In genomic region chr4:113760094-113760851, GRCh38 we compare ENCODE assay signal across 8 cellular contexts. TPM values are rescaled to one million over a fixed set of nuclear protein-coding genes. Genes with fewer than 3 reads are reported as not detected.
DNase-seq lines count a peak whose midpoint lies in the region; ATAC-seq and TF ChIP-seq lines count a peak whose summit lies in the region.

No MANE protein-coding gene starts in this region.

- H3K27ac Mint-ChIP-seq in HFFc6 = peak overlapping the region; percentile 94
- H3K27ac Mint-ChIP-seq in brain = peak overlapping the region; percentile 91 to 99 (median 97)

- peak overlapping the region; percentile 95 to 97 (median 97) for H3K9ac ChIP-seq in skeletal muscle tissue (ENCODE audit: low read depth in 1 of 3, low read length in 3 of 3)

- H3K4me3 Mint-ChIP-seq in HFFc6 = peak overlapping the region; percentile 99
- H3K4me3 Mint-ChIP-seq in brain = peak overlapping the region; percentile 95 to 100 (median 97)

- H3K27me3 Mint-ChIP-seq in HFFc6 (ENCODE audit: insufficient read depth) = no peaks in the 10 kb centered on the region; the same call in 1 of the 2 replicates
- peaks cover 16% of the 10 kb centered on the region for H3K27me3 Mint-ChIP-seq in brain

- no peaks in the 10 kb centered on the region for H3K27me3 ChIP-seq in BE2C
- H3K27me3 ChIP-seq in skeletal muscle tissue (ENCODE audit: control insufficient read depth in 3 of 3, insufficient read depth in 3 of 3, low read length in 3 of 3) = no peaks in the 10 kb centered on the region

- H3K36me3 ChIP-seq in BE2C = no peaks in the 10 kb centered on the region
- H3K36me3 ChIP-seq in skeletal muscle tissue (ENCODE audit: control insufficient read depth in 3 of 3, insufficient read depth in 3 of 3, low read length in 3 of 3) = no peaks in the 10 kb centered on the region

- H3K9me3 ChIP-seq in BE2C (no peaks in the 10 kb centered on the region), skeletal muscle tissue (ENCODE audit: control insufficient read depth in 3 of 3, low read length in 3 of 3) (no peaks in the 10 kb centered on the region)

- TF ChIP-seq CTCF in BE2C (IDR thresholded peaks at IDR 0.05; ENCODE audit: low read depth, low read length) = no peak
- TF ChIP-seq CTCF in HFFc6 (IDR thresholded peaks at IDR 0.05) = no peak
- TF ChIP-seq CTCF in brain (conservative IDR thresholded peaks at IDR 0.05) = no peak

- H3K9me3 Mint-ChIP-seq in HFFc6 (no peaks in the 10 kb centered on the region), brain (peaks cover 0 to 4% (median 0%) of the 10 kb centered on the region in 5 experiments)

- H3K36me3 Mint-ChIP-seq in HFFc6 (ENCODE audit: low read depth) (peaks cover 15% of the 10 kb centered on the region), brain (peaks cover 9% of the 10 kb centered on the region)

- peak overlapping the region; percentile 97 for H3K27ac ChIP-seq in skeletal muscle tissue (ENCODE audit: low read depth, low read length)

- H3K4me3 ChIP-seq in BE2C (ENCODE audit: low read depth, low read length) (peak overlapping the region; percentile 88), skeletal muscle tissue (ENCODE audit: low read length in 3 of 3) (peak overlapping the region; percentile 82 to 97 (median 91))

- peaks cover 4% of the 10 kb centered on the region; the same call in 1 of the 2 replicates for H3K4me1 ChIP-seq in BE2C
- H3K4me1 ChIP-seq in skeletal muscle tissue (ENCODE audit: control insufficient read depth in 3 of 3, insufficient read depth in 3 of 3, low read length in 3 of 3) = peaks cover 0 to 20% (median 2%) of the 10 kb centered on the region in 3 donors

- ATAC-seq in HG02623 (IDR thresholded peaks at IDR 0.05; ENCODE audit: unreplicated experiment) (no peak), GM21786 (IDR thresholded peaks at IDR 0.05; ENCODE audit: unreplicated experiment) (no peak)

- DNase-seq in BE2C = peak; percentile 25
- DNase-seq in HFFc6 = peak; percentile 11
- DNase-seq in SKM-1 treated with dmso at 0.1 percent for 144 hours (lab: John Stamatoyannopoulos, UW; ENCODE audit: unreplicated experiment) = peak; percentile 15
- peak; percentile 19 for DNase-seq in iPS-NIHi7 (ENCODE audit: extremely low spot score)

- H3K4me1 Mint-ChIP-seq in HFFc6 (ENCODE audit: low read depth) (peaks cover 38% of the 10 kb centered on the region), brain (peaks cover 48% of the 10 kb centered on the region)

RNA-seq across cellular contexts. Expression of gene CAMK2D, which starts 1.3 kb away (rescaled TPM):
- 11.7 TPM for polyA plus RNA-seq in BE2C (2012; ENCODE audit: insufficient read depth, insufficient read length, low read depth)
- 100 to 1,000 TPM in 1 of 6 experiments, 10 to 100 TPM in 5; 83.7 to 102 (median 94.1) TPM for total RNA-seq in HFFc6 (2021; fragmentation: NEBNext Ultra II Directional; extraction: Animal tissue kit (Norgen Biotek cat#: 25700))
- 6.0 TPM for polyA plus RNA-seq in brain (ENCODE audit: insufficient read depth, low read depth, low replicate concordance)
- 147 TPM for total RNA-seq in skeletal muscle tissue
